Comparison of ENCODE assay signal across 19 cellular contexts in genomic region chr17:44469676-44470075, GRCh38.
"Had no signal": no experiment of that assay in that cellular context is flagged by ENCODE, and none has a peak within 500 bp of the region (broad histone marks: within the 10 kb centered on the region; RNA-seq: fewer than 3 reads in every experiment).

No MANE protein-coding gene starts in this region.

- H3K27ac ChIP-seq: dorsolateral prefrontal cortex, lower lobe of right lung, ovary, stomach, thyroid gland, vagina had no signal

- H3K4me3 Mint-ChIP-seq: natural killer cell; stimulated activated effector memory CD8-positive, alpha-beta T cell treated with anti-CD3 and anti-CD28 coated beads, Interleukin-12 subunit alpha, Interleukin-12 subunit beta, amount 100 ng/mL, for 72 hours had no signal

- H3K36me3 ChIP-seq: ovary, vagina had no signal

- DNase-seq: dorsolateral prefrontal cortex; effector CD4-positive, alpha-beta T cell; head of caudate nucleus; left ventricle myocardium superior; lower lobe of right lung; natural killer cell; occipital lobe; ovary; posterior cingulate gyrus; stimulated activated CD4-positive, alpha-beta T cell treated with anti-CD3 and anti-CD28 coated beads, Interleukin-2, amount 100 ng/mL, for 24 hours; stimulated activated CD4-positive, alpha-beta T cell treated with anti-CD3 and anti-CD28 coated beads, Interleukin-4, amount 100 ng/mL, for 24 hours; stimulated activated naive CD4-positive, alpha-beta T cell treated with Interleukin-2 at 50 U/mL for 16 hours; stomach; thyroid gland had no signal

- ATAC-seq: left ventricle myocardium superior; lower lobe of right lung; sciatic nerve; stimulated activated effector memory CD8-positive, alpha-beta T cell treated with anti-CD3 and anti-CD28 coated beads, Interleukin-12 subunit alpha, Interleukin-12 subunit beta, amount 100 ng/mL, for 72 hours had no signal

- H3K4me3 ChIP-seq: dorsolateral prefrontal cortex, lower lobe of right lung, ovary, stomach, thyroid gland, vagina had no signal

- FAIRE-seq: frontal cortex, keratinocyte had no signal

- H3K27me3 ChIP-seq: dorsolateral prefrontal cortex, ovary, stomach, thyroid gland, vagina had no signal

- H3K36me3 Mint-ChIP-seq: natural killer cell had no signal

- H3K27ac Mint-ChIP-seq: stimulated activated effector memory CD8-positive, alpha-beta T cell treated with anti-CD3 and anti-CD28 coated beads, Interleukin-12 subunit alpha, Interleukin-12 subunit beta, amount 100 ng/mL, for 72 hours had no signal

- H3K9me3 ChIP-seq: lower lobe of right lung, ovary, stomach, thyroid gland, vagina had no signal
